In the genomic region with DNA sequence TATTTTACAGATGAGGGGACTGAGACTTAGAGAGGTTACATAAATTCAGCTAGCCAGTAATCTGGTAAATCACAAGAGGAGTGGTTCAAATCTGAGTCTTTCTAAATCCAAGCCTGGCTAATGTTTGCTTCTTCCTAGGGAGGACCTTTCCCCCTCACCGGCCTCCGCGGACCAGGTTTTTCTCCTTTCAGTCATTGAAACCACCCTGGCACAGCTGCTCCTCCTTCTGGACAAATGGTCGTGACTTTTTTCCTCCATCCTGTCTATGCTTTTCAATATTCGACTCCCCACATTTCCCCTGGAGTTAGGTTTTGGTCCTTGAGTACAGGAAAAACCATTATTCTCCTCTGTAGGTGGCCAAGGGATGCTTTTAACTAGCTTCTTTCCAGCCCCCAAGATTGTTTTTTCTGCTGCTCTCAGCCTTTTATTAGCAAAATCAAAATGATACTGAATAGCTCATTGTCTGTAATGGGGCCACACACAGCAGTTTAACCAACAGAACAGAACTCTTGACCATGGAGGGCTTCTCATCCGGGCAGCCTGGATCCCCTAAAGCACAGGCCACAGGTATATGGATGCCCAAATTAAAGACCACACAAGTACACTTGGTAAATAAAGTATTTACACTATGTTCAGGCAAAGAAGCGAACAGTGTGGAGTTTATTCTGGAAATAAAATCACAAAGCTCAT, we compare ENCODE assay signal across 23 cellular contexts.
"Had no signal": no experiment of that assay in that cellular context is flagged by ENCODE, and none has a peak within 500 bp of the region (broad histone marks: within the 10 kb centered on the region; RNA-seq: fewer than 3 reads in every experiment).

No MANE protein-coding gene starts in this region.

- DNase-seq: effector memory CD4-positive, alpha-beta T cell; heart left ventricle; hippocampal formation; kidney glomerular epithelial cell; mammary epithelial cell; occipital lobe; pancreas; right cardiac atrium; spleen; stimulated activated CD4-positive, alpha-beta T cell treated with anti-CD3 and anti-CD28 coated beads, Interleukin-15, amount 100 ng/mL, for 24 hours; stimulated activated CD4-positive, alpha-beta T cell treated with anti-CD3 and anti-CD28 coated beads, Interleukin-1b, Interleukin-23, amount 100 ng/mL, for 48 hours; stimulated activated CD4-positive, alpha-beta T cell treated with anti-CD3 and anti-CD28 coated beads, Interleukin-4, amount 100 ng/mL, for 4 hours; stimulated activated naive B cell treated with anti-CD40 and anti-IgM and Interleukin-4, amounts not matched to agents 10 μg/mL and 1 μg/mL and 100 μg/mL, for 72 hours; stimulated activated naive CD8-positive, alpha-beta T cell treated with anti-CD3 and anti-CD28 coated beads, Interleukin-15, amount 100 ng/mL, for 72 hours; testis; upper lobe of right lung had no signal

- H3K36me3 ChIP-seq: esophagus muscularis mucosa, heart left ventricle, neural progenitor cell, pancreas, spleen, tibial nerve, upper lobe of right lung, vagina had no signal

- H3K27ac ChIP-seq: epithelial cell of prostate, esophagus muscularis mucosa, heart left ventricle, neural progenitor cell, pancreas, spleen, testis, upper lobe of right lung, vagina had no signal

- H3K4me1 ChIP-seq: esophagus muscularis mucosa, heart left ventricle, pancreas, spleen, testis, tibial nerve, upper lobe of right lung had no signal

- FAIRE-seq: endometrium, pancreas had no signal

- H3K9ac ChIP-seq: neural progenitor cell had no signal

- H3K9me3 ChIP-seq: esophagus muscularis mucosa, pancreas, testis, upper lobe of right lung, vagina had no signal

- ATAC-seq: heart left ventricle; natural killer cell treated with Interleukin-12 subunit alpha and Interleukin-12 subunit beta and Interleukin-15 and Interleukin-18, amount 100 ng/mL, for 72 hours; pancreas; right cardiac atrium; stimulated activated naive B cell treated with anti-CD40 and anti-IgM and Interleukin-4, amounts not matched to agents 10 μg/mL and 1 μg/mL and 100 μg/mL, for 72 hours; stimulated activated naive CD8-positive, alpha-beta T cell treated with anti-CD3 and anti-CD28 coated beads, Interleukin-15, amount 100 ng/mL, for 72 hours; upper lobe of right lung had no signal

- H3K4me3 ChIP-seq: esophagus muscularis mucosa, heart left ventricle, neural progenitor cell, pancreas, spleen, testis, tibial nerve, upper lobe of right lung, vagina had no signal

- H3K27me3 ChIP-seq: neural progenitor cell, testis, vagina had no signal
